Comparison of ENCODE assay signal across 38 cellular contexts in the genomic region with DNA sequence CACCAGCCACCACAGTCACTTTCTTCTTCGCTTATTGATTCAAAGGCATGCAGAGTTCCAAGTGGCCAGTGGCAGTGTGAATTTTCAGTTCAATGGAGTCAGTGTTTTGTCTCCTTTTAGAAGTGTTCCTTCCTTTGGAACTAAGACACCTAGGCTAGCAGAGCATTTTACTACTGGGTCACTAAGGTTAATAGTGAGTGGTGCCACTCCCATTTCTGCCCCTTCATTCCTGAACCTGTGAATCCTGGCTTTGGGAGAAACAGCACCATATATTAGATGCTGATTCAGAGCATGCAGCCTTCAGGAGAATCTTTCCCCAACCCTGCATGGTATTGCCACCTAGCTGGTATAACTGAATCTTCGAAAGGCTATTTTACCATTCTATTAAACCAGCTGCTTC.
"Had no signal": no experiment of that assay in that cellular context is flagged by ENCODE, and none has a peak within 500 bp of the region (broad histone marks: within the 10 kb centered on the region; RNA-seq: fewer than 3 reads in every experiment).

No MANE protein-coding gene starts in this region.

- H3K4me1 Mint-ChIP-seq: activated naive CD4-positive, alpha-beta T cell treated with anti-CD3 and anti-CD28 coated beads, Interleukin-2, amount 10 ng/mL, durations not matched to agents 7 days and 5 days; activated naive CD4-positive, alpha-beta T cell treated with anti-CD3 and anti-CD28 coated beads, Interleukin-2, amount 50 U/mL, for 24 hours; activated naive CD8-positive, alpha-beta T cell treated with anti-CD3 and anti-CD28 coated beads for 36 hours; activated naive CD8-positive, alpha-beta T cell treated with anti-CD3 and anti-CD28 coated beads, Interleukin-2, amount 10 ng/mL, durations not matched to agents 7 days and 5 days; activated naive CD8-positive, alpha-beta T cell treated with anti-CD3 and anti-CD28 coated beads, Interleukin-2, amount 50 U/mL, for 24 hours; activated T-helper 17 cell treated with anti-CD3 and anti-CD28 coated beads, Interleukin-2, amount 50 U/mL, for 72 hours; brain; central memory CD8-positive, alpha-beta T cell had no signal

- H3K27ac Mint-ChIP-seq: activated naive CD4-positive, alpha-beta T cell treated with anti-CD3 and anti-CD28 coated beads for 36 hours; activated naive CD4-positive, alpha-beta T cell treated with anti-CD3 and anti-CD28 coated beads, Interleukin-2, amount 10 ng/mL, durations not matched to agents 7 days and 5 days; activated naive CD4-positive, alpha-beta T cell treated with anti-CD3 and anti-CD28 coated beads, Interleukin-2, amount 50 U/mL, for 24 hours; activated naive CD4-positive, alpha-beta T cell treated with anti-CD3 and anti-CD28 coated beads, Interleukin-2, amount 50 U/mL, for 72 hours; activated naive CD8-positive, alpha-beta T cell; activated naive CD8-positive, alpha-beta T cell treated with anti-CD3 and anti-CD28 coated beads for 36 hours; activated naive CD8-positive, alpha-beta T cell treated with anti-CD3 and anti-CD28 coated beads, Interleukin-2, amount 10 ng/mL, durations not matched to agents 7 days and 5 days; activated naive CD8-positive, alpha-beta T cell treated with anti-CD3 and anti-CD28 coated beads, Interleukin-2, amount 50 U/mL, for 24 hours; activated T-cell treated with anti-CD3 and anti-CD28 coated beads, Interleukin-2, amount 50 U/mL, for 24 hours; activated T-cell treated with anti-CD3 and anti-CD28 coated beads, Interleukin-2, amount 50 U/mL, for 72 hours; activated T-helper 1 cell treated with anti-CD3 and anti-CD28 coated beads, Interleukin-12 subunit alpha, Interleukin-12 subunit beta, Interleukin-2, Interleukin-4 antibody, amounts not matched to agents 30 ng/mL and 10 ng/mL and 1 ng/mL, durations not matched to agents 14 hours and 24 hours and 36 hours; activated T-helper 17 cell treated with anti-CD3 and anti-CD28 coated beads, Interleukin-2, amount 50 U/mL, for 72 hours; activated T-helper 2 cell treated with anti-CD3 and anti-CD28 coated beads, Interferon-gamma antibody, Interleukin-2, Interleukin-4, amounts not matched to agents 10 μg/mL and 5 μg/mL and 100 μg/mL, durations not matched to agents 14 hours and 24 hours and 36 hours; brain had no signal

- H3K27me3 ChIP-seq: adrenal gland, ascending aorta, body of pancreas, brain microvascular endothelial cell, breast epithelium, cardiac muscle cell had no signal

- H3K36me3 Mint-ChIP-seq: activated naive CD4-positive, alpha-beta T cell treated with anti-CD3 and anti-CD28 coated beads, Interleukin-2, amount 10 ng/mL, durations not matched to agents 7 days and 5 days; activated naive CD4-positive, alpha-beta T cell treated with anti-CD3 and anti-CD28 coated beads, Interleukin-2, amount 50 U/mL, for 24 hours; activated naive CD4-positive, alpha-beta T cell treated with anti-CD3 and anti-CD28 coated beads, Interleukin-2, amount 50 U/mL, for 72 hours; activated naive CD8-positive, alpha-beta T cell; activated naive CD8-positive, alpha-beta T cell treated with anti-CD3 and anti-CD28 coated beads for 36 hours; activated naive CD8-positive, alpha-beta T cell treated with anti-CD3 and anti-CD28 coated beads, Interleukin-2, amount 10 ng/mL, durations not matched to agents 7 days and 5 days; brain had no signal

- H3K27ac ChIP-seq: adrenal gland, ascending aorta, body of pancreas, brain microvascular endothelial cell, breast epithelium, cardiac muscle cell had no signal

- H3K4me3 Mint-ChIP-seq: activated naive CD4-positive, alpha-beta T cell treated with anti-CD3 and anti-CD28 coated beads for 36 hours; activated naive CD4-positive, alpha-beta T cell treated with anti-CD3 and anti-CD28 coated beads, Interleukin-2, amount 10 ng/mL, durations not matched to agents 7 days and 5 days; activated naive CD4-positive, alpha-beta T cell treated with anti-CD3 and anti-CD28 coated beads, Interleukin-2, amount 50 U/mL, for 24 hours; activated naive CD8-positive, alpha-beta T cell; activated naive CD8-positive, alpha-beta T cell treated with anti-CD3 and anti-CD28 coated beads for 36 hours; activated naive CD8-positive, alpha-beta T cell treated with anti-CD3 and anti-CD28 coated beads, Interleukin-2, amount 10 ng/mL, durations not matched to agents 7 days and 5 days; activated naive CD8-positive, alpha-beta T cell treated with anti-CD3 and anti-CD28 coated beads, Interleukin-2, amount 50 U/mL, for 24 hours; activated T-cell treated with anti-CD3 and anti-CD28 coated beads, Interleukin-2, amount 50 U/mL, for 24 hours; activated T-cell treated with anti-CD3 and anti-CD28 coated beads, Interleukin-2, amount 50 U/mL, for 4 hours; activated T-cell treated with anti-CD3 and anti-CD28 coated beads, Interleukin-2, amount 50 U/mL, for 72 hours; activated T-helper 1 cell treated with anti-CD3 and anti-CD28 coated beads, Interleukin-12 subunit alpha, Interleukin-12 subunit beta, Interleukin-2, Interleukin-4 antibody, amounts not matched to agents 30 ng/mL and 10 ng/mL and 1 ng/mL, durations not matched to agents 14 hours and 24 hours and 36 hours; activated T-helper 17 cell treated with anti-CD3 and anti-CD28 coated beads, Interleukin-2, amount 50 U/mL, for 72 hours; brain; central memory CD8-positive, alpha-beta T cell had no signal

- H3K36me3 ChIP-seq: adrenal gland, ascending aorta, brain microvascular endothelial cell, breast epithelium, cardiac muscle cell had no signal

- H3K9me3 ChIP-seq: adrenal gland, ascending aorta, body of pancreas, breast epithelium had no signal

- DNase-seq: activated effector memory CD4-positive, alpha-beta T cell treated with anti-CD3 and anti-CD28 coated beads, Interleukin-2, amount 50 U/mL, for 16 hours; activated effector memory CD4-positive, alpha-beta T cell treated with Interleukin-2 at 50 U/mL for 16 hours; activated gamma-delta T cell; activated gamma-delta T cell treated with Interleukin-2 at 50 U/mL for 16 hours; activated naive CD4-positive, alpha-beta T cell; activated naive CD4-positive, alpha-beta T cell treated with anti-CD3 and anti-CD28 coated beads for 36 hours; activated naive CD4-positive, alpha-beta T cell treated with anti-CD3 and anti-CD28 coated beads, Interleukin-2, amount 10 ng/mL, durations not matched to agents 7 days and 5 days; activated naive CD4-positive, alpha-beta T cell treated with anti-CD3 and anti-CD28 coated beads, Interleukin-2, amount 50 U/mL, for 16 hours; activated naive CD4-positive, alpha-beta T cell treated with Interleukin-2 at 50 U/mL for 16 hours; activated naive CD8-positive, alpha-beta T cell treated with anti-CD3 and anti-CD28 coated beads for 36 hours; activated naive CD8-positive, alpha-beta T cell treated with anti-CD3 and anti-CD28 coated beads, Interleukin-2, amount 10 ng/mL, durations not matched to agents 7 days and 5 days; activated naive CD8-positive, alpha-beta T cell treated with anti-CD3 and anti-CD28 coated beads, Interleukin-2, amount 50 U/mL, for 24 hours; activated T-cell treated with anti-CD3 and anti-CD28 coated beads, Interleukin-2, amount 50 U/mL, for 1 hour; activated T-cell treated with anti-CD3 and anti-CD28 coated beads, Interleukin-2, amount 50 U/mL, for 24 hours; activated T-cell treated with anti-CD3 and anti-CD28 coated beads, Interleukin-2, amount 50 U/mL, for 4 hours; activated T-cell treated with anti-CD3 and anti-CD28 coated beads, Interleukin-2, amount 50 U/mL, for 48 hours; activated T-cell treated with anti-CD3 and anti-CD28 coated beads, Interleukin-2, amount 50 U/mL, for 72 hours; adrenal gland; amniotic stem cell; amygdala; anterior cingulate cortex; aorta; body of pancreas; brain microvascular endothelial cell; caudate nucleus; central memory CD4-positive, alpha-beta T cell; cerebellar nuclear complex had no signal

- ATAC-seq: activated naive CD4-positive, alpha-beta T cell treated with anti-CD3 and anti-CD28 coated beads, Interleukin-2, amount 50 U/mL, for 72 hours; activated naive CD8-positive, alpha-beta T cell treated with anti-CD3 and anti-CD28 coated beads, Interleukin-2, amount 50 U/mL, for 24 hours; activated T-cell treated with anti-CD3 and anti-CD28 coated beads, Interleukin-2, amount 50 U/mL, for 4 hours; activated T-cell treated with anti-CD3 and anti-CD28 coated beads, Interleukin-2, amount 50 U/mL, for 72 hours; activated T-helper 17 cell treated with anti-CD3 and anti-CD28 coated beads, Interleukin-2, amount 50 U/mL, for 72 hours; body of pancreas had no signal

- H3K4me3 ChIP-seq: adrenal gland, ascending aorta, body of pancreas, breast epithelium, cardiac muscle cell had no signal

- H3K4me1 ChIP-seq: adrenal gland, ascending aorta, body of pancreas, breast epithelium had no signal

- H3K27me3 Mint-ChIP-seq: activated naive CD4-positive, alpha-beta T cell treated with anti-CD3 and anti-CD28 coated beads, Interleukin-2, amount 10 ng/mL, durations not matched to agents 7 days and 5 days; activated naive CD8-positive, alpha-beta T cell treated with anti-CD3 and anti-CD28 coated beads, Interleukin-2, amount 10 ng/mL, durations not matched to agents 7 days and 5 days had no signal

- H3K9me3 Mint-ChIP-seq: activated naive CD4-positive, alpha-beta T cell treated with anti-CD3 and anti-CD28 coated beads for 36 hours; activated naive CD4-positive, alpha-beta T cell treated with anti-CD3 and anti-CD28 coated beads, Interleukin-2, amount 10 ng/mL, durations not matched to agents 7 days and 5 days; activated naive CD4-positive, alpha-beta T cell treated with anti-CD3 and anti-CD28 coated beads, Interleukin-2, amount 50 U/mL, for 24 hours; activated naive CD4-positive, alpha-beta T cell treated with anti-CD3 and anti-CD28 coated beads, Interleukin-2, amount 50 U/mL, for 72 hours; activated naive CD8-positive, alpha-beta T cell treated with anti-CD3 and anti-CD28 coated beads for 36 hours; activated T-cell treated with anti-CD3 and anti-CD28 coated beads, Interleukin-2, amount 50 U/mL, for 24 hours; activated T-cell treated with anti-CD3 and anti-CD28 coated beads, Interleukin-2, amount 50 U/mL, for 4 hours; activated T-helper 17 cell treated with anti-CD3 and anti-CD28 coated beads, Interleukin-2, amount 50 U/mL, for 72 hours; activated T-helper 2 cell treated with anti-CD3 and anti-CD28 coated beads, Interferon-gamma antibody, Interleukin-2, Interleukin-4, amounts not matched to agents 10 μg/mL and 5 μg/mL and 100 μg/mL, durations not matched to agents 14 hours and 24 hours and 36 hours; central memory CD8-positive, alpha-beta T cell had no signal
